ENCODE assay signal across 1 cellular context in the genomic region with DNA sequence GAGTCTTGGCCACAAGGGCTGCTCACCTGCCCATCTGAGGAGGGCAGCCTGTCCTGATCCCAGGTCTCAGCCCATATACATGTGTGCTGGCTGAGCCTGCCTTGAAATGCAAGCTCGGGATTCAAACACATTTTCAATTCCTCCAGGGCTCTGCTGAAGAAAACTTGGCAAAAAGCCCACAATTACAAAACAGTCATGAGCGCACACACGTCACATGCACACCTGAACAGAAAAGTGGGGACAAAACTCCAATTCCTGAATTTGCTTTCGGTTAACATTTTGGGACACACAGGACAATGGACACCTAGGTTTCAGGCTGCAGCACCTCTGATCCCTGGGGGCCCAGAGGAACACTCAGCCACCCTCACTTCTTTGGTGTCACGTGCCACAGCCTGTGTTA.
TF ChIP-seq lines count a peak whose summit lies in the region.

No MANE protein-coding gene starts in this region.

TF ChIP-seq in SK-N-SH treated with all-trans-retinoic acid at 6 μM for 48 hours, 23 proteins besides CTCF, POLR2A, EP300 and RAD21 (continued from another document):
- TF ChIP-seq, protein P1, sequence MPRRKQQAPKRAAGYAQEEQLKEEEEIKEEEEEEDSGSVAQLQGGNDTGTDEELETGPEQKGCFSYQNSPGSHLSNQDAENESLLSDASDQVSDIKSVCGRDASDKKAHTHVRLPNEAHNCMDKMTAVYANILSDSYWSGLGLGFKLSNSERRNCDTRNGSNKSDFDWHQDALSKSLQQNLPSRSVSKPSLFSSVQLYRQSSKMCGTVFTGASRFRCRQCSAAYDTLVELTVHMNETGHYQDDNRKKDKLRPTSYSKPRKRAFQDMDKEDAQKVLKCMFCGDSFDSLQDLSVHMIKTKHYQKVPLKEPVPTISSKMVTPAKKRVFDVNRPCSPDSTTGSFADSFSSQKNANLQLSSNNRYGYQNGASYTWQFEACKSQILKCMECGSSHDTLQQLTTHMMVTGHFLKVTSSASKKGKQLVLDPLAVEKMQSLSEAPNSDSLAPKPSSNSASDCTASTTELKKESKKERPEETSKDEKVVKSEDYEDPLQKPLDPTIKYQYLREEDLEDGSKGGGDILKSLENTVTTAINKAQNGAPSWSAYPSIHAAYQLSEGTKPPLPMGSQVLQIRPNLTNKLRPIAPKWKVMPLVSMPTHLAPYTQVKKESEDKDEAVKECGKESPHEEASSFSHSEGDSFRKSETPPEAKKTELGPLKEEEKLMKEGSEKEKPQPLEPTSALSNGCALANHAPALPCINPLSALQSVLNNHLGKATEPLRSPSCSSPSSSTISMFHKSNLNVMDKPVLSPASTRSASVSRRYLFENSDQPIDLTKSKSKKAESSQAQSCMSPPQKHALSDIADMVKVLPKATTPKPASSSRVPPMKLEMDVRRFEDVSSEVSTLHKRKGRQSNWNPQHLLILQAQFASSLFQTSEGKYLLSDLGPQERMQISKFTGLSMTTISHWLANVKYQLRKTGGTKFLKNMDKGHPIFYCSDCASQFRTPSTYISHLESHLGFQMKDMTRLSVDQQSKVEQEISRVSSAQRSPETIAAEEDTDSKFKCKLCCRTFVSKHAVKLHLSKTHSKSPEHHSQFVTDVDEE (CRISPR knock-in tag; IDR thresholded peaks at IDR 0.05), result no peak
